ENCODE assay signal across 19 cellular contexts in genomic region chr9:124886866-124887492, GRCh38. TPM values are rescaled to one million over a fixed set of nuclear protein-coding genes. Genes with fewer than 3 reads are reported as not detected.
DNase-seq lines count a peak whose midpoint lies in the region; ATAC-seq, FAIRE-seq and TF ChIP-seq lines count a peak whose summit lies in the region.
"Had no signal": no experiment of that assay in that cellular context is flagged by ENCODE, and none has a peak within 500 bp of the region (broad histone marks: within the 10 kb centered on the region; RNA-seq: fewer than 3 reads in every experiment).

No MANE protein-coding gene starts in this region.

- H3K4me2 ChIP-seq in GM23338, result no peak overlapping the region
- H3K4me2 ChIP-seq in trophoblast cell (ENCODE audit: low read length), result no peak overlapping the region
- H3K4me2 ChIP-seq: KMS-11 had no signal

- no CpG with 5 or more reads among the region's 17 CpGs for WGBS in trophoblast cell (ENCODE audit: extremely low coverage, insufficient coverage, insufficient read length)

- no peaks in the 10 kb centered on the region for H3K9me2 ChIP-seq in GM23338 (ENCODE audit: insufficient read depth)

- POLR2A ChIA-PET in RWPE1 (lab: Yijun Ruan, JAX; ENCODE audit: low non-redundant PET), result no interaction called here

- 0 out of 2 replicates have a peak, but pooled peaks cover 9% of the 10 kb centered on the region for H3F3A ChIP-seq in GM23338 (replicated peaks; ENCODE audit: low read depth)

- no peak overlapping the region for H3K4me3 Mint-ChIP-seq in GM23338
- H3K4me3 Mint-ChIP-seq: HFFc6 had no signal

- H3K79me2 ChIP-seq in GM23338 (replicated peaks; ENCODE audit: insufficient read depth) (no peaks in the 10 kb centered on the region), trophoblast cell (ENCODE audit: control insufficient read depth, insufficient read depth, low read length, poor library complexity) (no peaks in the 10 kb centered on the region)

- H3K27ac Mint-ChIP-seq in GM23338, result peak overlapping the region; percentile 30; the same call in 1 of the 2 replicates
- H3K27ac Mint-ChIP-seq: HFFc6 had no signal

- ATAC-seq in GM23338, result no peak
- ATAC-seq in left lobe of liver, result peak; percentile 88
- no peak for ATAC-seq in HG03039 (IDR thresholded peaks at IDR 0.05; ENCODE audit: unreplicated experiment)

- CTCF ChIA-PET in RWPE1 (lab: Yijun Ruan, JAX), result interaction anchor here (0.7 to 1.1 kb wide), 2 partner anchors 9 to 22 kb away, joined by 3 read pairs; no protein-coding TSS in a partner anchor

- H3K9ac ChIP-seq in trophoblast cell (ENCODE audit: low read length), result peak overlapping the region; percentile 31
- H3K9ac ChIP-seq: KMS-11 had no signal

- no peak overlapping the region for H2BK12ac ChIP-seq in trophoblast cell (ENCODE audit: low read length)

- no peak overlapping the region for H4K12ac ChIP-seq in trophoblast cell (ENCODE audit: low read depth, low read length)

- H3K27me3 Mint-ChIP-seq in GM23338 (ENCODE audit: insufficient read depth, low read depth, poor library complexity), result peaks cover 12% of the 10 kb centered on the region

- H2BK5ac ChIP-seq in trophoblast cell (ENCODE audit: low read depth, low read length, poor library complexity), result no peak overlapping the region

- H3K27me3 ChIP-seq in GM23338 (ENCODE audit: insufficient read depth) (no peaks in the 10 kb centered on the region), trophoblast cell (ENCODE audit: insufficient read depth, low read length) (no peaks in the 10 kb centered on the region)
- H3K27me3 ChIP-seq: MG63 had no signal

- H4K91ac ChIP-seq in trophoblast cell (ENCODE audit: low read depth, low read length), result no peak overlapping the region

- no peak overlapping the region for H2AFZ ChIP-seq in GM23338
- H2AFZ ChIP-seq in trophoblast cell (ENCODE audit: insufficient read depth, low read length, poor library complexity), result no peak overlapping the region

- no peak overlapping the region for H2AK5ac ChIP-seq in trophoblast cell (ENCODE audit: low read length)

- no peaks in the 10 kb centered on the region; the same call in 2 of the 3 replicates for H3K36me3 Mint-ChIP-seq in GM23338 (ENCODE audit: low read depth)

- H4K8ac ChIP-seq in trophoblast cell (ENCODE audit: low read depth, low read length), result no peak overlapping the region

- peak overlapping the region; percentile 54 for H3K23ac ChIP-seq in trophoblast cell (ENCODE audit: low read length)

- no peaks in the 10 kb centered on the region; the same call in 2 of the 3 replicates for H3K9me3 Mint-ChIP-seq in GM23338
- H3K9me3 Mint-ChIP-seq: HFFc6 had no signal

- H3K79me1 ChIP-seq in trophoblast cell (ENCODE audit: low read length), result no peaks in the 10 kb centered on the region

- DNase-seq in GM23338 (ENCODE audit: low spot score), result no peak
- DNase-seq in RWPE1 (ENCODE audit: low spot score), result no peak
- peak; percentile 56 for DNase-seq in left lobe of liver (ENCODE audit: low spot score)
- no peak for DNase-seq in trophoblast cell
- no peak for DNase-seq in DMS79 treated with DMSO at 0.1 percent for 48 hours (lab: John Stamatoyannopoulos, UW)
- DNase-seq in NCI-H510A (lab: John Stamatoyannopoulos, UW), result no peak
- DNase-seq in urothelium cell line (ENCODE audit: low spot score), result no peak
- DNase-seq: HFFc6, MG63, NCI-H1105, NCI-H187 treated with DMSO at 0.1 percent for 48 hours, NCI-H2171 treated with DMSO at 0.1 percent for 48 hours, NCI-H510A treated with DMSO at 0.1 percent for 48 hours had no signal

- H3K14ac ChIP-seq in trophoblast cell (ENCODE audit: low read length), result no peak overlapping the region

- no peak overlapping the region for H2BK120ac ChIP-seq in trophoblast cell (ENCODE audit: insufficient read depth, low read length, poor library complexity)

- H3K36me3 ChIP-seq in GM23338 (ENCODE audit: insufficient read depth), result no peaks in the 10 kb centered on the region
- peaks cover 34 to 58% of the 10 kb centered on the region in 2 experiments for H3K36me3 ChIP-seq in trophoblast cell (ENCODE audit: control insufficient read depth in 1 of 2, insufficient read depth in 2 of 2, low read length in 2 of 2)

- peaks cover 26% of the 10 kb centered on the region for H3K4me1 Mint-ChIP-seq in GM23338

- FAIRE-seq in urothelium cell line (lab: Jason Lieb, UNC), result no peak
- FAIRE-seq: GM18507, RCC 7860 had no signal

- H4K20me1 ChIP-seq in GM23338 (replicated peaks; ENCODE audit: insufficient read depth), result 0 out of 2 replicates have a peak, but pooled peaks cover 3% of the 10 kb centered on the region

- peaks cover 6% of the 10 kb centered on the region for H3K9me3 ChIP-seq in trophoblast cell (ENCODE audit: insufficient read depth, low read depth, low read length)
- H3K9me3 ChIP-seq: MG63 had no signal

- H3K4me3 ChIP-seq in GM23338, result no peak overlapping the region
- no peak overlapping the region for H3K4me3 ChIP-seq in trophoblast cell (ENCODE audit: low read depth, low read length)
- H3K4me3 ChIP-seq: MG63 had no signal

- peaks cover 2% of the 10 kb centered on the region; the same call in 1 of the 2 replicates for H3K4me1 ChIP-seq in GM23338 (ENCODE audit: insufficient read depth)
- no peaks in the 10 kb centered on the region for H3K4me1 ChIP-seq in trophoblast cell (ENCODE audit: control insufficient read depth in 1 of 2, insufficient read depth in 2 of 2, low read length in 2 of 2)

- no peak overlapping the region for H3K4ac ChIP-seq in trophoblast cell (ENCODE audit: low read depth, low read length)

- no peak overlapping the region for H3K18ac ChIP-seq in trophoblast cell (ENCODE audit: low read length)

- H3K27ac ChIP-seq in GM23338 (ENCODE audit: low read depth) (peak overlapping the region; percentile 63; the same call in 1 of the 2 replicates), RWPE1 (peak overlapping the region; percentile 5), trophoblast cell (ENCODE audit: low read depth, low read length) (no peak overlapping the region)
- H3K27ac ChIP-seq: KMS-11 had no signal

- TF ChIP-seq CTCF in GM23338 (conservative IDR thresholded peaks at IDR 0.05; ENCODE audit: low read depth in 2 of 2) (peak in 1 of 2 experiments; percentile 35; a peak in 2 of 4 replicates), RWPE1 (conservative IDR thresholded peaks at IDR 0.05; ENCODE audit: low read depth) (no peak)

TF ChIP-seq in GM23338, 12 proteins besides CTCF, POLR2A, EP300 and RAD21 (continues in another document):
- TF ChIP-seq EZH2phosphoT487 (IDR thresholded peaks at IDR 0.05; ENCODE audit: unreplicated experiment) (no peak), ZNF114 (CRISPR knock-in tag; IDR thresholded peaks at IDR 0.05) (no peak), POLR2AphosphoS5 (IDR thresholded peaks at IDR 0.05; ENCODE audit: low read depth) (no peak), EZH2 (IDR thresholded peaks at IDR 0.05; ENCODE audit: low read depth, unreplicated experiment) (no peak)

RNA-seq across cellular contexts. Expression of gene ARPC5L, which starts 25.0 kb away (rescaled TPM):
- 35.9 and 41.2 TPM in 2 replicates for total RNA-seq in GM23338 (2014; rRNA removed; shearing (Covaris generic))
- 84.5 and 87.3 TPM in 2 replicates for polyA plus RNA-seq in GM23338 (2016; fragmentation: Nextera tagmentation; extraction: Ambion mirVana)
- total RNA-seq in left lobe of liver, result 16.4 TPM
- polyA plus RNA-seq in trophoblast cell (2013), result 60.3 and 60.7 TPM in 2 replicates

RNA-seq across cellular contexts. Expression of gene RPL35, which starts 25.2 kb away (rescaled TPM):
- total RNA-seq in GM23338 (2014; rRNA removed; shearing (Covaris generic)), result 1,202 and 1,683 TPM in 2 replicates
- 4,143 and 4,572 TPM in 2 replicates for polyA plus RNA-seq in GM23338 (2016; fragmentation: Nextera tagmentation; extraction: Ambion mirVana)
- 386 TPM for total RNA-seq in left lobe of liver
- 3,251 and 3,406 TPM in 2 replicates for polyA plus RNA-seq in trophoblast cell (2013)

RNA-seq across cellular contexts. Expression of gene WDR38, which starts 33.7 kb away (rescaled TPM):
- total RNA-seq in GM23338 (2014; rRNA removed; shearing (Covaris generic)), result not detected in 2 replicates
- polyA plus RNA-seq in GM23338 (2016; fragmentation: Nextera tagmentation; extraction: Ambion mirVana), result not detected in 2 replicates
- not detected for total RNA-seq in left lobe of liver
- polyA plus RNA-seq in trophoblast cell (2013), result 0.05 and 0.06 TPM in 2 replicates
- total RNA-seq: HFFc6 had no signal
- polyA plus RNA-seq: AG04450, BJ had no signal

RNA-seq across cellular contexts. Expression of gene GOLGA1, which starts 53.9 kb away (rescaled TPM):
- 6.1 and 14.7 TPM in 2 replicates for total RNA-seq in GM23338 (2014; rRNA removed; shearing (Covaris generic))
- 8.0 and 8.8 TPM in 2 replicates for polyA plus RNA-seq in GM23338 (2016; fragmentation: Nextera tagmentation; extraction: Ambion mirVana)
- 12.6 TPM for total RNA-seq in left lobe of liver
- 7.7 and 7.8 TPM in 2 replicates for polyA plus RNA-seq in trophoblast cell (2013)
